8 cellular contexts compared by ENCODE assay signal in the genomic region with DNA sequence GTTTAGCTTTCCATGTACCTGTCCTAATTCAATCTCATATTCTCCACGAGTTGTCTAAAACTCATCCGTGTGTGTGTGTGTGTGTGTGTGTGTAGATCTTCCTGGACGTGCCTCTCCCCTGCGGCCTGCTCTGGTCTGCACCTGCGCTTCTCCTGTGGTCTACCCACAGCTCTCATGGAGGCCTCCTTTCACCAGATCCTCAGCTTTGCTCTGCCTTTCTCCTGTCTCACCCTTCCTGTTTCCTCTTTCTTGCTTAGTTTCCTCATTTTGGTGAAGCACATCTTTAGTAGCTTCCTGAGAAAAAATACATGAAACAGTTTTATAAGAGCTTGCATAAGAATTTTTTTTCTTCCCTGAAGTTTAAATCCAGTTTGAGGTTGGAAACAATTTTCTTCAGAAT. TPM values are rescaled to one million over a fixed set of nuclear protein-coding genes. Genes with fewer than 3 reads are reported as not detected.
DNase-seq lines count a peak whose midpoint lies in the region; ATAC-seq lines count a peak whose summit lies in the region.

No MANE protein-coding gene starts in this region.

- H3K27ac ChIP-seq in aorta (ENCODE audit: low read depth in 1 of 2, low read length in 2 of 2) = no peak overlapping the region

- DNase-seq in SHP77 (lab: John Stamatoyannopoulos, UW) = peak; percentile 32 to 65
- no peak for DNase-seq in SHP77 treated with DMSO at 0.1 percent for 48 hours (lab: John Stamatoyannopoulos, UW)
- peak; percentile 66 for DNase-seq in NAMALWA (ENCODE audit: low spot score)
- DNase-seq in NK-92 (lab: John Stamatoyannopoulos, UW; ENCODE audit: unreplicated experiment) = no peak
- no peak for DNase-seq in glomerular visceral epithelial cell (ENCODE audit: extremely low spot score)
- DNase-seq in aorta = no peak

- no peaks in the 10 kb centered on the region for H3K27me3 ChIP-seq in aorta (ENCODE audit: control insufficient read depth in 1 of 2, insufficient read depth in 2 of 2, low read length in 1 of 2)

- H3K9me3 Mint-ChIP-seq in dendritic cell treated with granulocyte-macrophage colony-stimulating factor and Interleukin-4, amounts not matched to agents 40 ng/mL and 50 ng/mL, for 4 days = peaks cover 9% of the 10 kb centered on the region

- peaks cover 14% of the 10 kb centered on the region for H3K36me3 Mint-ChIP-seq in dendritic cell treated with granulocyte-macrophage colony-stimulating factor and Interleukin-4, amounts not matched to agents 40 ng/mL and 50 ng/mL, for 4 days (ENCODE audit: low read depth)

- H3K27me3 Mint-ChIP-seq in dendritic cell treated with granulocyte-macrophage colony-stimulating factor and Interleukin-4, amounts not matched to agents 40 ng/mL and 50 ng/mL, for 4 days = no peaks in the 10 kb centered on the region

- ATAC-seq in HG02610 (IDR thresholded peaks at IDR 0.05; ENCODE audit: unreplicated experiment) (peak; percentile 90), aorta (ENCODE audit: low FRiP score) (no peak)

- H3K9me3 ChIP-seq in aorta (ENCODE audit: control insufficient read depth, low read length) = no peaks in the 10 kb centered on the region

- no peaks in the 10 kb centered on the region for H3K4me1 ChIP-seq in aorta (ENCODE audit: control insufficient read depth in 1 of 2, insufficient read depth in 2 of 2, low read length in 2 of 2)

- 77 to 84% methylated on average over 5 of the region's 5 CpGs for WGBS in aorta, 2 donors

- peak overlapping the region; percentile 86 for H3K27ac Mint-ChIP-seq in dendritic cell treated with granulocyte-macrophage colony-stimulating factor and Interleukin-4, amounts not matched to agents 40 ng/mL and 50 ng/mL, for 4 days

- no peak overlapping the region for H3K4me3 ChIP-seq in aorta (ENCODE audit: low read length in 2 of 2)

- intact Hi-C loops in dendritic cell treated with granulocyte-macrophage colony-stimulating factor and Interleukin-4, amounts not matched to agents 40 ng/mL and 50 ng/mL, for 4 days (cut with micrococcal nuclease) = loop anchor here (1.0 kb wide), 1 partner anchor 19 kb away; a partner anchor contains a TSS
- intact Hi-C loops in aorta (cut with DNase I) = no loop called here

- no peak overlapping the region for H3K4me3 Mint-ChIP-seq in dendritic cell treated with granulocyte-macrophage colony-stimulating factor and Interleukin-4, amounts not matched to agents 40 ng/mL and 50 ng/mL, for 4 days

- no peaks in the 10 kb centered on the region for H3K36me3 ChIP-seq in aorta (ENCODE audit: control insufficient read depth in 1 of 2, insufficient read depth in 2 of 2, low read length in 1 of 2)

- peaks cover 21% of the 10 kb centered on the region for H3K4me1 Mint-ChIP-seq in dendritic cell treated with granulocyte-macrophage colony-stimulating factor and Interleukin-4, amounts not matched to agents 40 ng/mL and 50 ng/mL, for 4 days (ENCODE audit: low read depth)

RNA-seq across cellular contexts. Expression of a gene that starts 18.1 kb away (rescaled TPM):
- 1 to 10 TPM; 3.5 to 5.6 TPM for total RNA-seq in aorta
- polyA plus RNA-seq in aorta = 1 to 10 TPM; 1.4 to 3.0 TPM

RNA-seq across cellular contexts. Expression of a gene that starts 19.2 kb away (rescaled TPM):
- total RNA-seq in aorta = 10 to 100 TPM; 12.0 to 15.3 TPM
- polyA plus RNA-seq in aorta = 10 to 100 TPM; 18.5 to 19.4 TPM

Comparison
In these comparisons a context has a peak if more than half of its experiments do, and no peak if none do; other contexts are left out.
1. DNase-seq: peak in SHP77 (2 of 2) and NAMALWA (single experiment); none in SHP77 treated with DMSO at 0.1 percent for 48 hours (single experiment), NK-92 (single experiment), glomerular visceral epithelial cell (single experiment) and aorta (0 of 2).